Comparison of ENCODE assay signal across 1 cellular context in genomic region chr22:41560095-41560487, GRCh38.
TF ChIP-seq lines count a peak whose summit lies in the region.

No MANE protein-coding gene starts in this region.

TF ChIP-seq in HepG2, 621 proteins besides CTCF, POLR2A, EP300 and RAD21:
- TF ChIP-seq MAX (IDR thresholded peaks at IDR 0.05): 0 out of 2 replicates have a peak, but pooled peaks have one; percentile 30
- TF ChIP-seq STAG1 (CRISPR knock-in tag; IDR thresholded peaks at IDR 0.05): no peak
- no peak for TF ChIP-seq SOX6 (IDR thresholded peaks at IDR 0.05)
- TF ChIP-seq SOX6 (CRISPR knock-in tag; IDR thresholded peaks at IDR 0.05): 0 out of 2 replicates have a peak, but pooled peaks have one; percentile 13
TF ChIP-seq in HepG2: peak in this region for 2.
